Comparison of ENCODE assay signal across 19 cellular contexts in the genomic region with DNA sequence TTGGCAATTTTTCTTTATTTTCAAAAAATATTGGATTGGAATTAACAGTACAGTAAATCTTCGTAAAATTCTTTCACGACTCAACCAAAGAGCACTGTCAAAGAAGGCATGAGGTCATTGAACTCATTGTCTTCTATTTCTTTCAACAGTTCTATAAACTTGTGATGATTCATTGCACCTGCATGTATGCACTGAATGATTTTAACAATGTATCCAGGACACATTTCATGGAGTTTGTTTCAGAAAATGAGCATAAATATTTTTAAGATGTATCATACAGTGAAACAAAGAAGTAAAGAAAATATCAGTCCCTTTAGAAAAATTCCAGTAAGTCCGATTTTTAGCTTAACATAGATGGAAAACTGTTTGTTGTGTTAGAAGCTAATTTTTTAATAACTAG. TPM values are rescaled to one million over a fixed set of nuclear protein-coding genes. Genes with fewer than 3 reads are reported as not detected.
DNase-seq lines count a peak whose midpoint lies in the region; ATAC-seq and TF ChIP-seq lines count a peak whose summit lies in the region.
"Had no signal": no experiment of that assay in that cellular context is flagged by ENCODE, and none has a peak within 500 bp of the region (broad histone marks: within the 10 kb centered on the region; RNA-seq: fewer than 3 reads in every experiment).

No MANE protein-coding gene starts in this region.

- H3K4me2 ChIP-seq in mammary epithelial cell (ENCODE audit: insufficient read depth, low read depth, low read length): no peak overlapping the region
- H3K4me2 ChIP-seq: neural progenitor cell had no signal

- CTCF ChIA-PET in mammary epithelial cell (lab: Charles Lee; ENCODE audit: low non-redundant PET): interaction anchor here (0.7 kb wide), 1 partner anchor 44 kb away, joined by 3 read pairs; no protein-coding TSS in a partner anchor

- no peak overlapping the region for H2AFZ ChIP-seq in mammary epithelial cell (ENCODE audit: low read depth, low read length)
- H2AFZ ChIP-seq: neural progenitor cell had no signal

- H3K79me2 ChIP-seq in mammary epithelial cell (ENCODE audit: insufficient read depth, low read length): no peaks in the 10 kb centered on the region

- H3K4me3 ChIP-seq in mammary epithelial cell (replicated peaks in 1 of 3; ENCODE audit: insufficient read depth in 1 of 3, low read depth in 2 of 3, low read length in 3 of 3) (no peak overlapping the region), kidney epithelial cell (ENCODE audit: low read depth, low read length) (no peak overlapping the region)
- H3K4me3 ChIP-seq: neural progenitor cell, SK-N-MC, skin epidermis, tibial nerve had no signal

- H3K27me3 ChIP-seq in mammary epithelial cell (ENCODE audit: insufficient read depth, low read length) (no peaks in the 10 kb centered on the region), kidney epithelial cell (ENCODE audit: control insufficient read depth, insufficient read depth, low read length) (no peaks in the 10 kb centered on the region)
- H3K27me3 ChIP-seq: neural progenitor cell, tibial nerve had no signal

- no peaks in the 10 kb centered on the region for H3K36me3 ChIP-seq in mammary epithelial cell (ENCODE audit: insufficient read depth, low read length)
- no peaks in the 10 kb centered on the region for H3K36me3 ChIP-seq in kidney epithelial cell (ENCODE audit: control insufficient read depth, insufficient read depth, low read length)
- H3K36me3 ChIP-seq: neural progenitor cell, tibial nerve had no signal

- H3K9me3 ChIP-seq in mammary epithelial cell (replicated peaks; ENCODE audit: insufficient read depth, low read length): no peaks in the 10 kb centered on the region
- H3K9me3 ChIP-seq: tibial nerve had no signal

- TF ChIP-seq CTCF in mammary epithelial cell (conservative IDR thresholded peaks at IDR 0.05 in 1 of 2, IDR thresholded peaks at IDR 0.05 in 1 of 2; ENCODE audit: extremely low read depth in 1 of 2, insufficient read depth in 1 of 2, low read depth in 1 of 2, low read length in 2 of 2) (no peak), kidney epithelial cell (IDR thresholded peaks at IDR 0.05; ENCODE audit: insufficient read depth, low read length, poor library complexity, severe bottlenecking) (no peak)

- dilution Hi-C loops in mammary epithelial cell (cut with HindIII; ENCODE audit: low sequenced_read_pairs): no loop called here

- in situ Hi-C loops in mammary epithelial cell (cut with MboI; ENCODE audit: low sequenced_read_pairs in 2 of 2): no loop called here

- ATAC-seq in HG03460 (IDR thresholded peaks at IDR 0.05; ENCODE audit: unreplicated experiment) (no peak), HG02970 (IDR thresholded peaks at IDR 0.05; ENCODE audit: low FRiP score, unreplicated experiment) (no peak), Right ventricle myocardium inferior (no peak)

- H4K20me1 ChIP-seq in mammary epithelial cell (ENCODE audit: insufficient read depth, low read length): no peaks in the 10 kb centered on the region

- no peaks in the 10 kb centered on the region for H3K4me1 ChIP-seq in mammary epithelial cell (ENCODE audit: insufficient read depth, low read length)
- H3K4me1 ChIP-seq: neural progenitor cell, tibial nerve had no signal

- intact Hi-C loops in mammary epithelial cell (cut with micrococcal nuclease) (no loop called here), Right ventricle myocardium inferior (cut with DNase I) (no loop called here)

- 66% methylated on average over 3 of the region's 3 CpGs for WGBS in mammary epithelial cell (ENCODE audit: low coverage, missing lambda C conversion rate)

- H3K9ac ChIP-seq in mammary epithelial cell (ENCODE audit: insufficient read depth, low read length): no peak overlapping the region
- H3K9ac ChIP-seq: neural progenitor cell had no signal

- DNase-seq in GM04504 (ENCODE audit: low read depth): peak; percentile 22
- DNase-seq in LoVo (ENCODE audit: low spot score): peak; percentile 2
- DNase-seq in mammary epithelial cell: peak; percentile 50
- DNase-seq in kidney epithelial cell (ENCODE audit: low read depth): peak; percentile 25
- no peak for DNase-seq in NCI-H2081 treated with DMSO at 0.1 percent for 48 hours (lab: John Stamatoyannopoulos, UW)
- DNase-seq in Right ventricle myocardium inferior (ENCODE audit: missing footprints): no peak
- DNase-seq: activated CD4-positive, CD25-positive, alpha-beta regulatory T cell; activated naive CD8-positive, alpha-beta T cell treated with anti-CD3 and anti-CD28 coated beads, Interleukin-2, amount 10 ng/mL, durations not matched to agents 7 days and 5 days; NCI-H1417; NCI-H2171; NCI-H748 treated with DMSO at 0.1 percent for 48 hours had no signal

- BruUV-seq in mammary epithelial cell (replicated peaks; lab: Mats Ljungman, UMichigan): no TSS peak

- no peak overlapping the region for H3K27ac ChIP-seq in mammary epithelial cell (ENCODE audit: insufficient read depth, low read depth, low read length)
- H3K27ac ChIP-seq: neural progenitor cell, SK-N-MC, skin epidermis, tibial nerve had no signal

RNA-seq across cellular contexts. Expression of a gene that starts 33.6 kb away (rescaled TPM):
- total RNA-seq in mammary epithelial cell: not detected
- polyA plus RNA-seq in mammary epithelial cell: 0.02 TPM
- polyA minus RNA-seq in mammary epithelial cell: not detected
- 0.04 and 0.41 TPM in 2 replicates for total RNA-seq in kidney epithelial cell
- 84.8 TPM for total RNA-seq in Right ventricle myocardium inferior
- total RNA-seq: activated naive CD8-positive, alpha-beta T cell treated with anti-CD3 and anti-CD28 coated beads, Interleukin-2, amount 10 ng/mL, durations not matched to agents 7 days and 5 days; G401; OCI-LY7 had no signal

Comparison
In these comparisons a context has a peak if more than half of its experiments do, and no peak if none do; other contexts are left out.
1. DNase-seq: peak in GM04504 (single experiment), LoVo (single experiment), mammary epithelial cell (single experiment) and kidney epithelial cell (single experiment); none in NCI-H2081 treated with DMSO at 0.1 percent for 48 hours (single experiment) and Right ventricle myocardium inferior (single experiment).
2. RNA of a gene that starts 33.6 kb away (total RNA-seq): 84.8 TPM in Right ventricle myocardium inferior (single experiment); not detected in mammary epithelial cell and 0.04 to 0.41 TPM in kidney epithelial cell; every median in the first group is over 10 times any median in the second.